Comparison of ENCODE assay signal across 8 cellular contexts in genomic region chr11:93740802-93741093, GRCh38. TPM values are rescaled to one million over a fixed set of nuclear protein-coding genes. Genes with fewer than 3 reads are reported as not detected.
DNase-seq lines count a peak whose midpoint lies in the region; ATAC-seq and TF ChIP-seq lines count a peak whose summit lies in the region.

No MANE protein-coding gene starts in this region.

- peak overlapping the region; percentile 100 for H3K9ac ChIP-seq in adipocyte (ENCODE audit: low read length)

- ATAC-seq in GM21825 (IDR thresholded peaks at IDR 0.05; ENCODE audit: unreplicated experiment) (peak; percentile 32), SK-N-SH treated with all-trans-retinoic acid at 6 μM for 48 hours (peak; percentile 65), left ventricle myocardium superior (peak; percentile 66), sciatic nerve (peak; percentile 77)

- H3K36me3 ChIP-seq in adipocyte (ENCODE audit: control insufficient read depth, insufficient read depth, low read length, severe bottlenecking), result peaks cover 48% of the 10 kb centered on the region

- peak overlapping the region; percentile 98 for H3K4me3 ChIP-seq in adipocyte (ENCODE audit: low read length)

- no peaks in the 10 kb centered on the region for H3K27me3 ChIP-seq in adipocyte (replicated peaks; ENCODE audit: control insufficient read depth, insufficient read depth, low read length)

- DNase-seq in EH (ENCODE audit: low read depth) (peak; percentile 72), LHCN-M2 (ENCODE audit: low read depth) (peak; percentile 67), adipocyte (ENCODE audit: low read depth) (peak; percentile 85), left ventricle myocardium superior (peak; percentile 67), sciatic nerve (ENCODE audit: low spot score) (peak; percentile 71), iPS-NIHi7 (ENCODE audit: extremely low spot score) (no peak)

- intact Hi-C loops in left ventricle myocardium superior (cut with micrococcal nuclease) (loop anchor here (5.0 kb wide), 1 partner anchor 42 kb away; the partner anchor contains the start of gene MED17), sciatic nerve (cut with DNase I) (no loop called here)

- peaks cover 39% of the 10 kb centered on the region for H3K4me1 ChIP-seq in adipocyte (ENCODE audit: control insufficient read depth, insufficient read depth, low read length)

- H3K9me3 ChIP-seq in adipocyte (ENCODE audit: control insufficient read depth, low read length), result no peaks in the 10 kb centered on the region

TF ChIP-seq in SK-N-SH treated with all-trans-retinoic acid at 6 μM for 48 hours, 23 proteins besides CTCF, POLR2A, EP300 and RAD21:
- TF ChIP-seq CREB5 (CRISPR knock-in tag; IDR thresholded peaks at IDR 0.05; ENCODE audit: low read depth) (no peak), SNAI2 (CRISPR knock-in tag; IDR thresholded peaks at IDR 0.05) (no peak), OSR1 (CRISPR knock-in tag; IDR thresholded peaks at IDR 0.05) (no peak), ZFP3 (CRISPR knock-in tag; IDR thresholded peaks at IDR 0.05) (no peak), GLIS3 (CRISPR knock-in tag; IDR thresholded peaks at IDR 0.05) (no peak), ZNF8 (CRISPR knock-in tag; IDR thresholded peaks at IDR 0.05) (no peak), ZNF565 (CRISPR knock-in tag; conservative IDR thresholded peaks at IDR 0.05; ENCODE audit: low read depth) (no peak), RARB (CRISPR knock-in tag; IDR thresholded peaks at IDR 0.05) (no peak), CSDC2 (CRISPR knock-in tag; IDR thresholded peaks at IDR 0.05) (no peak), TCF4 (CRISPR knock-in tag; IDR thresholded peaks at IDR 0.05; ENCODE audit: borderline replicate concordance) (no peak), PPARA (CRISPR knock-in tag; IDR thresholded peaks at IDR 0.05; ENCODE audit: borderline replicate concordance) (no peak), ZFP30 (CRISPR knock-in tag; IDR thresholded peaks at IDR 0.05) (no peak), ISL1 (CRISPR knock-in tag; IDR thresholded peaks at IDR 0.05) (no peak), ZC3H10 (CRISPR knock-in tag; IDR thresholded peaks at IDR 0.05) (no peak), ZNF70 (CRISPR knock-in tag; IDR thresholded peaks at IDR 0.05) (no peak), BACH2 (CRISPR knock-in tag; IDR thresholded peaks at IDR 0.05; ENCODE audit: borderline replicate concordance) (no peak)
- TF ChIP-seq, protein P1, sequence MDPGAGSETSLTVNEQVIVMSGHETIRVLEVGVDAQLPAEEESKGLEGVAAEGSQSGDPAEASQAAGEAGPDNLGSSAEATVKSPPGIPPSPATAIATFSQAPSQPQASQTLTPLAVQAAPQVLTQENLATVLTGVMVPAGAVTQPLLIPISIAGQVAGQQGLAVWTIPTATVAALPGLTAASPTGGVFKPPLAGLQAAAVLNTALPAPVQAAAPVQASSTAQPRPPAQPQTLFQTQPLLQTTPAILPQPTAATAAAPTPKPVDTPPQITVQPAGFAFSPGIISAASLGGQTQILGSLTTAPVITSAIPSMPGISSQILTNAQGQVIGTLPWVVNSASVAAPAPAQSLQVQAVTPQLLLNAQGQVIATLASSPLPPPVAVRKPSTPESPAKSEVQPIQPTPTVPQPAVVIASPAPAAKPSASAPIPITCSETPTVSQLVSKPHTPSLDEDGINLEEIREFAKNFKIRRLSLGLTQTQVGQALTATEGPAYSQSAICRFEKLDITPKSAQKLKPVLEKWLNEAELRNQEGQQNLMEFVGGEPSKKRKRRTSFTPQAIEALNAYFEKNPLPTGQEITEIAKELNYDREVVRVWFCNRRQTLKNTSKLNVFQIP (CRISPR knock-in tag; IDR thresholded peaks at IDR 0.05; ENCODE audit: borderline replicate concordance, low read depth), result no peak

RNA-seq across cellular contexts. Expression of gene TAF1D, which starts 0.5 kb away (rescaled TPM):
- total RNA-seq in LHCN-M2 (2014; rRNA removed), result 164 and 179 TPM in 2 replicates
- 44.1 TPM for polyA plus RNA-seq in LHCN-M2 (2012)
- 36.1 TPM for total RNA-seq in left ventricle myocardium superior
- total RNA-seq in sciatic nerve, result 121 TPM

RNA-seq across cellular contexts. Expression of gene C11orf54, which starts 0.7 kb away (rescaled TPM):
- total RNA-seq in LHCN-M2 (2014; rRNA removed) (9.7 and 18.1 TPM in 2 replicates), left ventricle myocardium superior (36.4 TPM), sciatic nerve (38.2 TPM)
- polyA plus RNA-seq in LHCN-M2 (2012), result 5.3 TPM

RNA-seq across cellular contexts. Expression of gene MED17, which starts 43.3 kb away (rescaled TPM):
- total RNA-seq in LHCN-M2 (2014; rRNA removed) (27.9 and 28.9 TPM in 2 replicates), left ventricle myocardium superior (20.3 TPM), sciatic nerve (29.0 TPM)
- polyA plus RNA-seq in LHCN-M2 (2012), result 11.4 TPM
